8 cellular contexts compared by ENCODE assay signal in genomic region chr3:39291903-39292329, GRCh38. TPM values are rescaled to one million over a fixed set of nuclear protein-coding genes. Genes with fewer than 3 reads are reported as not detected.
DNase-seq lines count a peak whose midpoint lies in the region; ATAC-seq and TF ChIP-seq lines count a peak whose summit lies in the region.

No MANE protein-coding gene starts in this region.

- no peak overlapping the region for H3K4me3 ChIP-seq in brain microvascular endothelial cell (ENCODE audit: low read depth, low read length)

- no peak overlapping the region for H3K4me3 Mint-ChIP-seq in immature natural killer cell

- DNase-seq in NCI-H1105 treated with DMSO at 0.1 percent for 48 hours (lab: John Stamatoyannopoulos, UW) (peak; percentile 40), brain microvascular endothelial cell (peak; percentile 55), immature natural killer cell (peak; percentile 68 to 73 (median 70))
- peak; percentile 44 to 65 (median 58) for DNase-seq in stimulated activated CD4-positive, alpha-beta T cell treated with anti-CD3 and anti-CD28 coated beads, Interleukin-1b, Interleukin-23, amount 100 ng/mL, for 24 hours (ENCODE audit: low read depth in 4 of 4, low spot score in 1 of 4)

- H3K4me1 Mint-ChIP-seq in immature natural killer cell = peaks cover 29 to 46% of the 10 kb centered on the region in 2 donors

- H3K36me3 Mint-ChIP-seq in immature natural killer cell = no peaks in the 10 kb centered on the region

- H3K27ac ChIP-seq in VCaP (no peak overlapping the region), brain microvascular endothelial cell (no peak overlapping the region)

- ATAC-seq in HG02938 (IDR thresholded peaks at IDR 0.05; ENCODE audit: unreplicated experiment) (no peak), GM21447 (IDR thresholded peaks at IDR 0.05; ENCODE audit: unreplicated experiment) (no peak)

- H3K9me3 Mint-ChIP-seq in immature natural killer cell = no peaks in the 10 kb centered on the region

- peaks cover 0 to 5% (median 2%) of the 10 kb centered on the region in 3 donors for H3K27me3 Mint-ChIP-seq in immature natural killer cell (ENCODE audit: low read depth in 3 of 3)

- in situ Hi-C loops in brain microvascular endothelial cell (cut with HindIII; ENCODE audit: low pct_ligation_motif_present, low sequenced_read_pairs) = loop anchor here (25.0 kb wide), 1 partner anchor 180 kb away; the partner anchor contains the start of genes GORASP1 and TTC21A

- H3K27me3 ChIP-seq in brain microvascular endothelial cell (replicated peaks) = no peaks in the 10 kb centered on the region

- peak; percentile 96 for TF ChIP-seq CTCF in GM12872 (IDR thresholded peaks at IDR 0.05; ENCODE audit: insufficient read depth, low read depth, low read length)
- peak; percentile 87 for TF ChIP-seq CTCF in VCaP (conservative IDR thresholded peaks at IDR 0.05)
- peak; percentile 94 for TF ChIP-seq CTCF in brain microvascular endothelial cell (IDR thresholded peaks at IDR 0.05; ENCODE audit: low read depth, low read length, missing control alignments)

- H3K36me3 ChIP-seq in brain microvascular endothelial cell (replicated peaks) = no peaks in the 10 kb centered on the region

- peak overlapping the region in 2 of 6 donors; percentile 1 to 82 for H3K27ac Mint-ChIP-seq in immature natural killer cell

RNA-seq across cellular contexts. Expression of gene CX3CR1, which starts 12.1 kb away (rescaled TPM):
- 1,000 to 10,000 TPM in 1 of 3 donors, 100 to 1,000 TPM in 2; 338 to 1,281 (median 522) TPM for polyA plus RNA-seq in immature natural killer cell

RNA-seq across cellular contexts. Expression of gene CCR8, which starts 37.6 kb away (rescaled TPM):
- 1 to 10 TPM in 2 of 3 donors, not detected in 1; 1.1 TPM for polyA plus RNA-seq in immature natural killer cell
